ENCODE assay signal across 25 cellular contexts in genomic region chr12:82833461-82833860, GRCh38.
"Had no signal": no experiment of that assay in that cellular context is flagged by ENCODE, and none has a peak within 500 bp of the region (broad histone marks: within the 10 kb centered on the region; RNA-seq: fewer than 3 reads in every experiment).

No MANE protein-coding gene starts in this region.

- H3K27ac ChIP-seq: SK-N-MC had no signal

- DNase-seq: activated B cell treated with CpG ODN at 0.5 μM for 24 hours; activated CD4-positive, alpha-beta T cell treated with anti-CD3 and anti-CD28 coated beads for 1 hour; activated CD4-positive, alpha-beta T cell treated with anti-CD3 and anti-CD28 coated beads, Interleukin-2, amount 10 ng/mL, durations not matched to agents 24 days and 14 days; activated CD4-positive, alpha-beta T cell treated with anti-CD3 and anti-CD28 coated beads, Interleukin-2, amount 50 U/mL, for 48 hours; activated effector memory CD4-positive, alpha-beta T cell treated with anti-CD3 and anti-CD28 coated beads, Interleukin-2, amount 50 U/mL, for 16 hours; activated naive CD4-positive, alpha-beta T cell treated with Interleukin-2 at 50 U/mL for 16 hours; activated naive CD8-positive, alpha-beta T cell treated with anti-CD3 and anti-CD28 coated beads, Interleukin-2, amount 50 U/mL, for 24 hours; activated T-cell treated with anti-CD3 and anti-CD28 coated beads, Interleukin-2, amount 50 U/mL, for 4 hours; amygdala; Kasumi-1; NCI-H1105 treated with DMSO at 0.1 percent for 48 hours; NCI-H1436 treated with DMSO at 0.1 percent for 48 hours; NCI-H187 treated with DMSO at 0.1 percent for 48 hours; NCI-H2081 treated with DMSO at 0.1 percent for 48 hours; NCI-H510A; NCI-H526 treated with DMSO at 0.1 percent for 48 hours; NCI-H82; SIG-M5; T-cell; T-helper 2 cell; T1000 had no signal

- FAIRE-seq: astrocyte, TTC549 had no signal

- H3K4me3 ChIP-seq: SK-N-MC had no signal

- ATAC-seq: activated naive CD4-positive, alpha-beta T cell treated with anti-CD3 and anti-CD28 coated beads, Interleukin-2, amount 50 U/mL, for 72 hours; activated naive CD8-positive, alpha-beta T cell treated with anti-CD3 and anti-CD28 coated beads, Interleukin-2, amount 50 U/mL, for 24 hours; activated T-cell treated with anti-CD3 and anti-CD28 coated beads, Interleukin-2, amount 50 U/mL, for 4 hours; T-cell had no signal
